ENCODE assay signal across 16 cellular contexts in genomic region chr2:37833420-37833819, GRCh38.
DNase-seq lines count a peak whose midpoint lies in the region; ATAC-seq and TF ChIP-seq lines count a peak whose summit lies in the region.
"Had no signal": no experiment of that assay in that cellular context is flagged by ENCODE, and none has a peak within 500 bp of the region (broad histone marks: within the 10 kb centered on the region; RNA-seq: fewer than 3 reads in every experiment).

No MANE protein-coding gene starts in this region.

- H3K4me1 Mint-ChIP-seq in HFFc6 (ENCODE audit: low read depth) = peaks cover 59% of the 10 kb centered on the region

- ATAC-seq in GM18867 (IDR thresholded peaks at IDR 0.05; ENCODE audit: unreplicated experiment) (peak; percentile 76), HG03442 (IDR thresholded peaks at IDR 0.05; ENCODE audit: unreplicated experiment) (peak; percentile 79), GM18861 (IDR thresholded peaks at IDR 0.05; ENCODE audit: unreplicated experiment) (no peak), HG02759 (IDR thresholded peaks at IDR 0.05; ENCODE audit: unreplicated experiment) (no peak)

- no peak for TF ChIP-seq POLR2A in sigmoid colon (IDR thresholded peaks at IDR 0.05)

- no peak overlapping the region for H3K27ac Mint-ChIP-seq in HFFc6

- H3K9ac ChIP-seq in endocrine pancreas (ENCODE audit: control insufficient read depth, insufficient read depth, low read length) = no peak overlapping the region
- H3K9ac ChIP-seq: SK-N-SH had no signal

- H3K4me3 ChIP-seq in endocrine pancreas (ENCODE audit: control insufficient read depth, insufficient read depth, low read length) (peak overlapping the region; percentile 6), sigmoid colon (no peak overlapping the region)
- H3K4me3 ChIP-seq: lower lobe of right lung, spleen had no signal

- H3K9me3 ChIP-seq in endocrine pancreas (ENCODE audit: control insufficient read depth, low read length) (no peaks in the 10 kb centered on the region), sigmoid colon (no peaks in the 10 kb centered on the region)
- H3K9me3 ChIP-seq: lower lobe of right lung, SK-N-SH, spleen had no signal

- no peaks in the 10 kb centered on the region; the same call in 1 of the 2 replicates for H3K27me3 Mint-ChIP-seq in HFFc6 (ENCODE audit: insufficient read depth)

- H3K9me3 Mint-ChIP-seq in HFFc6 = no peaks in the 10 kb centered on the region

- H3K36me3 ChIP-seq in endocrine pancreas (ENCODE audit: control insufficient read depth, insufficient read depth, low read length) (no peaks in the 10 kb centered on the region), sigmoid colon (no peaks in the 10 kb centered on the region)
- H3K36me3 ChIP-seq: brain microvascular endothelial cell, lower lobe of right lung, spleen had no signal

- DNase-seq in EH (ENCODE audit: low read depth) (peak; percentile 31), HFFc6 (no peak), sigmoid colon (no peak)
- DNase-seq: brain microvascular endothelial cell, HCEC 1CT, hypothalamus, lower lobe of right lung, NCI-H1930, SK-N-SH, spleen had no signal

- H3K4me1 ChIP-seq in endocrine pancreas (ENCODE audit: control insufficient read depth, insufficient read depth, low read length) = no peaks in the 10 kb centered on the region
- peaks cover 0 to 55% (median 31%) of the 10 kb centered on the region in 4 donors for H3K4me1 ChIP-seq in sigmoid colon

- 38 to 42% methylated on average over 7 of the region's 7 CpGs for WGBS in sigmoid colon, 2 donors

- no peak for TF ChIP-seq EP300 in sigmoid colon (IDR thresholded peaks at IDR 0.05)

- H3K27me3 ChIP-seq in endocrine pancreas (ENCODE audit: control insufficient read depth, insufficient read depth, low read length) (no peaks in the 10 kb centered on the region), sigmoid colon (no peaks in the 10 kb centered on the region)
- H3K27me3 ChIP-seq: brain microvascular endothelial cell, spleen had no signal

- H3K27ac ChIP-seq in sigmoid colon = peak overlapping the region in 2 of 4 donors; percentile 59 to 71
- H3K27ac ChIP-seq: brain microvascular endothelial cell, lower lobe of right lung, spleen, VCaP had no signal

- no peak for TF ChIP-seq CTCF in HFFc6 (IDR thresholded peaks at IDR 0.05)
- no peak for TF ChIP-seq CTCF in sigmoid colon (IDR thresholded peaks at IDR 0.05)

- H3K4me3 Mint-ChIP-seq in HFFc6 = no peak overlapping the region

- intact Hi-C loops in sigmoid colon (cut with DNase I) = loop anchor here (2.0 to 10.0 kb wide), 3 partner anchors 161 to 436 kb away; no protein-coding TSS in a partner anchor

- no peaks in the 10 kb centered on the region for H3K36me3 Mint-ChIP-seq in HFFc6 (ENCODE audit: low read depth)

Comparison
In these comparisons a context has a peak if more than half of its experiments do, and no peak if none do; other contexts are left out.
1. ATAC-seq: peak in GM18867 (single experiment) and HG03442 (single experiment); none in GM18861 (single experiment) and HG02759 (single experiment).